Comparison of ENCODE assay signal across 24 cellular contexts in the genomic region with DNA sequence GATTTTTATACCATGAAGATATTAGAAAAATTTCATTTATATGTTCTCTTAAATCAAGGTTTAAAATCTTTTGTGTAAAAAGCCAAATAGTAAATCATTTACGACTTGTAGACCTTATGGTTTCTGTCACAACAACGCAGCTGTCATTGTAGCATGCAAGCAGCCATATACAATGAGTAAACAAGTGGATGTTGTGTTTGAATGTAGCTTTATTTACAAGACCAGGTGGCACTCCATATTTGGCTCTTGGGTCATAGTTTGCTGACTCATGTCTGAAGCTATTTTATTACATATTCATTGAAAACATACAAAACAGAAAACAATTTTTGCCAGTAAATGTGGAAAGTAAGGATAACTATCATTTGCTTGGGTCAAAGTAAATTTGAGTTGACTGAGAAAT.
A peak's percentile ranks its signal among the peaks of the same experiment; 100 is the strongest.
DNase-seq lines count a peak whose midpoint lies in the region; ATAC-seq, FAIRE-seq and TF ChIP-seq lines count a peak whose summit lies in the region.
"Had no signal": no experiment of that assay in that cellular context is flagged by ENCODE, and none has a peak within 500 bp of the region (broad histone marks: within the 10 kb centered on the region; RNA-seq: fewer than 3 reads in every experiment).

No MANE protein-coding gene starts in this region.

- H3K79me2 ChIP-seq in GM12878 (ENCODE audit: control insufficient read depth, insufficient read depth, low read length): no peaks in the 10 kb centered on the region

- RAD21 ChIA-PET in GM12878 (lab: Charles Lee; ENCODE audit: unreplicated experiment): no interaction called here

- no peak for TF ChIP-seq EP300 in GM12878 (IDR thresholded peaks at IDR 0.05; ENCODE audit: borderline replicate concordance in 1 of 2, control insufficient read depth in 1 of 2, low read depth in 2 of 2, low read length in 2 of 2)

- intact Hi-C loops in GM12878 (cut with micrococcal nuclease; ENCODE audit: unreplicated experiment): no loop called here

- FAIRE-seq in GM12878 (lab: Jason Lieb, UNC): no peak
- FAIRE-seq: HepG2, RCC 7860 had no signal

- no peak overlapping the region for H3K4me2 ChIP-seq in GM12878 (ENCODE audit: control insufficient read depth, insufficient read depth)

- H3K27me3 ChIP-seq in GM12878 (replicated peaks in 1 of 2; ENCODE audit: control insufficient read depth in 2 of 2, insufficient read depth in 2 of 2, low read length in 1 of 2): no peaks in the 10 kb centered on the region
- H3K27me3 ChIP-seq: BE2C had no signal

- CTCF ChIA-PET in GM12878 (lab: Yijun Ruan, JAX): interaction anchor here (0.6 kb wide), 2 partner anchors 403 to 1597 kb away, joined by 3 to 5 read pairs; no protein-coding TSS in a partner anchor

- H3K4me3 ChIP-seq in GM12878: no peak overlapping the region

- H3K36me3 ChIP-seq in GM12878 (ENCODE audit: control insufficient read depth in 2 of 2, insufficient read depth in 2 of 2, low read length in 1 of 2): no peaks in the 10 kb centered on the region
- H3K36me3 ChIP-seq: BE2C had no signal

- no peak overlapping the region for H2AFZ ChIP-seq in GM12878 (ENCODE audit: control insufficient read depth, low read depth, low read length)

- POLR2A ChIA-PET in GM12878 (lab: Charles Lee): no interaction called here

- in situ Hi-C loops in GM12878 (cut with MboI) (no loop called here), ACHN (cut with HindIII; ENCODE audit: low pct_ligation_motif_present, low pct_unique_long_range_greater_than_20kb, low sequenced_read_pairs) (no loop called here)

- no peaks in the 10 kb centered on the region for H3K4me1 ChIP-seq in GM12878 (ENCODE audit: control insufficient read depth, insufficient read depth, low read length)
- H3K4me1 ChIP-seq: BE2C, Caco-2 had no signal

- 2% methylated on average over 2 of the region's 2 CpGs for WGBS in GM12878 (ENCODE audit: insufficient coverage, insufficient replicate concordance, low lambda C conversion rate, missing lambda C conversion rate)

- SMC1A ChIA-PET in GM12878 (lab: Charles Lee; ENCODE audit: uncharacterized antibody, unreplicated experiment): interaction anchor here (0.6 to 1.5 kb wide), 5 partner anchors 8 to 89 kb away, joined by 3 to 4 read pairs (median 3); no protein-coding TSS in a partner anchor

- H3K27ac ChIP-seq in GM12878 (ENCODE audit: control insufficient read depth, insufficient read depth): no peak overlapping the region

- BruUV-seq in GM12878 (replicated peaks; lab: Mats Ljungman, UMichigan): no TSS peak

- TF ChIP-seq CTCF in GM12878 (IDR thresholded peaks at IDR 0.05 in 2 of 3, conservative IDR thresholded peaks at IDR 0.05 in 1 of 3; ENCODE audit: control insufficient read depth in 2 of 3, extremely low read depth in 1 of 3, insufficient read depth in 1 of 3, low read depth in 3 of 3, low read length in 3 of 3): no peak

- ATAC-seq in GM19397 (IDR thresholded peaks at IDR 0.05; ENCODE audit: unreplicated experiment) (peak; percentile 50), GM12878 (peak; percentile 45; the same call in 2 of the 3 replicates), HG03571 (IDR thresholded peaks at IDR 0.05; ENCODE audit: unreplicated experiment) (no peak)
- ATAC-seq: HCT116, HepG2, SK-N-SH treated with all-trans-retinoic acid at 6 μM for 48 hours, T-cell had no signal

- DNase-seq in NCI-H345 (lab: John Stamatoyannopoulos, UW): peak; percentile 15
- DNase-seq in NCI-H345 treated with DMSO at 0.1 percent for 48 hours (lab: John Stamatoyannopoulos, UW; ENCODE audit: unreplicated experiment): no peak
- DNase-seq in NAMALWA (ENCODE audit: low spot score): peak; percentile 13
- DNase-seq in GM12878 (ENCODE audit: low read depth, low spot score): no peak
- DNase-seq in ACHN: no peak
- DNase-seq in mucosa of gallbladder (ENCODE audit: low spot score): no peak
- DNase-seq: BE2C; Caco-2; CD4-positive, CD25-positive, alpha-beta regulatory T cell; DMS153; EL; KBM-7; NCI-H1436 treated with DMSO at 0.1 percent for 48 hours; NCI-H2029; NCI-H526; NK-92 treated with Interleukin-12 subunit alpha and Interleukin-12 subunit beta, amount 100 ng/mL, for 24 hours; Right ventricle myocardium superior; T-cell had no signal

- H4K20me1 ChIP-seq in GM12878 (ENCODE audit: control insufficient read depth, insufficient read depth): no peaks in the 10 kb centered on the region

- no peak for TF ChIP-seq RAD21 in GM12878 (IDR thresholded peaks at IDR 0.05; ENCODE audit: insufficient read depth, low read depth, low read length)

- H3K9me3 ChIP-seq in GM12878 (replicated peaks; ENCODE audit: control insufficient read depth, insufficient read depth, low read length): no peaks in the 10 kb centered on the region
- H3K9me3 ChIP-seq: BE2C, Caco-2 had no signal

- no peak overlapping the region for H3K9ac ChIP-seq in GM12878 (ENCODE audit: control insufficient read depth, insufficient read depth, low read length)

- no peak for TF ChIP-seq POLR2A in GM12878 (IDR thresholded peaks at IDR 0.05; ENCODE audit: low read depth, low read length)

TF ChIP-seq in GM12878, 131 proteins besides CTCF, POLR2A, EP300 and RAD21:
- peak in 1 of 2 experiments; percentile 50; a peak in 1 of 4 replicates for TF ChIP-seq SRF (IDR thresholded peaks at IDR 0.05; ENCODE audit: low read depth in 2 of 2, low read length in 2 of 2)
- TF ChIP-seq KDM1A (IDR thresholded peaks at IDR 0.05; ENCODE audit: borderline replicate concordance): no peak
- TF ChIP-seq, protein P1, sequence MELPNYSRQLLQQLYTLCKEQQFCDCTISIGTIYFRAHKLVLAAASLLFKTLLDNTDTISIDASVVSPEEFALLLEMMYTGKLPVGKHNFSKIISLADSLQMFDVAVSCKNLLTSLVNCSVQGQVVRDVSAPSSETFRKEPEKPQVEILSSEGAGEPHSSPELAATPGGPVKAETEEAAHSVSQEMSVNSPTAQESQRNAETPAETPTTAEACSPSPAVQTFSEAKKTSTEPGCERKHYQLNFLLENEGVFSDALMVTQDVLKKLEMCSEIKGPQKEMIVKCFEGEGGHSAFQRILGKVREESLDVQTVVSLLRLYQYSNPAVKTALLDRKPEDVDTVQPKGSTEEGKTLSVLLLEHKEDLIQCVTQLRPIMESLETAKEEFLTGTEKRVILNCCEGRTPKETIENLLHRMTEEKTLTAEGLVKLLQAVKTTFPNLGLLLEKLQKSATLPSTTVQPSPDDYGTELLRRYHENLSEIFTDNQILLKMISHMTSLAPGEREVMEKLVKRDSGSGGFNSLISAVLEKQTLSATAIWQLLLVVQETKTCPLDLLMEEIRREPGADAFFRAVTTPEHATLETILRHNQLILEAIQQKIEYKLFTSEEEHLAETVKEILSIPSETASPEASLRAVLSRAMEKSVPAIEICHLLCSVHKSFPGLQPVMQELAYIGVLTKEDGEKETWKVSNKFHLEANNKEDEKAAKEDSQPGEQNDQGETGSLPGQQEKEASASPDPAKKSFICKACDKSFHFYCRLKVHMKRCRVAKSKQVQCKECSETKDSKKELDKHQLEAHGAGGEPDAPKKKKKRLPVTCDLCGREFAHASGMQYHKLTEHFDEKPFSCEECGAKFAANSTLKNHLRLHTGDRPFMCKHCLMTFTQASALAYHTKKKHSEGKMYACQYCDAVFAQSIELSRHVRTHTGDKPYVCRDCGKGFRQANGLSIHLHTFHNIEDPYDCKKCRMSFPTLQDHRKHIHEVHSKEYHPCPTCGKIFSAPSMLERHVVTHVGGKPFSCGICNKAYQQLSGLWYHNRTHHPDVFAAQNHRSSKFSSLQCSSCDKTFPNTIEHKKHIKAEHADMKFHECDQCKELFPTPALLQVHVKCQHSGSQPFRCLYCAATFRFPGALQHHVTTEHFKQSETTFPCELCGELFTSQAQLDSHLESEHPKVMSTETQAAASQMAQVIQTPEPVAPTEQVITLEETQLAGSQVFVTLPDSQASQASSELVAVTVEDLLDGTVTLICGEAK (IDR thresholded peaks at IDR 0.05; ENCODE audit: borderline replicate concordance): peak; percentile 78
TF ChIP-seq in GM12878: peak in this region for 2.

Comparison
In these comparisons a context has a peak if more than half of its experiments do, and no peak if none do; other contexts are left out.
1. DNase-seq: peak in NCI-H345 (single experiment) and NAMALWA (single experiment); none in NCI-H345 treated with DMSO at 0.1 percent for 48 hours (single experiment), GM12878 (single experiment), ACHN (single experiment) and mucosa of gallbladder (single experiment).